In the genomic region with DNA sequence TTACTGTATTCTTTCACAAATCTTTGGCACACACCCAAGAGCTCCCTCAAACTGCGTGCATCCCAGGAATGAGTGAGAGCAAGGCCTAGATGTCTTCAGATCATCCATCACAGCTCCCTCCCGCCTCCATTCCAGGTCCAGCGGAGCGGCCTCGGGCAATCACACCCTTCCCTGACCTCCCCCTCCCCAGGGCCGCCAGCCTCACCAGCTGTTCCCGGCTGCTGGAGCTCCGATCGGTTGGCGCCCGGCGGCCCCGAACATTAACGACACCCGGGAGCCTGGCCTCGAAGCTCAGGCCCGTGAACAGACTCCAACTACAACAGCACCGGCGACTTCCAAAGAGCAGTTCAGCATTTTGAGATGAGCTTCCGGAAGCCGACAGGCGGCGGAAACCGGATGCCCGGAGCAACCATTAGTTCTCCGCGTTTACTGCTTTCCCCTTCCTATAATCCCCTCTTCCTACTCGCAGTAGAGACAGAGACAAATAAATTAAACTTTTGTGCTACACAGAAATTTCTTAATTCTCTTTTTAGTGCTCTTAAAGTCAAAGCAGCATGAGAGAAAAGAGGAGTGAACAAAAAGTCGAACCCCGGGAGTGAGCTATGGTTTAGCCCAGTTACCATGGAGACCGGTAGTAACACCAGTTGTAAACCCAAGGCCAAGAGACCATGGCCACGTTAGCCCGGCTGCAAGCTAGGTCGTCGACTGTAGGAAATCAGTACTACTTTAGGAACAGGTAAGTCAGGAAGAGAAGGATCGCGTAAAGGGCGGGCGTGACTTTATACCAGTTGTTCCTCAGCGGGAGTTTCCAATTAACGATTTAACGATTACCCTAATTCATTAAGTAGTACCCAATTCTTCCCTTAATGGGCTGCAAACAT, we compare ENCODE assay signal across 8 cellular contexts. TPM values are rescaled to one million over a fixed set of nuclear protein-coding genes. Genes with fewer than 3 reads are reported as not detected.
DNase-seq lines count a peak whose midpoint lies in the region; ATAC-seq and TF ChIP-seq lines count a peak whose summit lies in the region.

A gene (minus strand): TSS at position 380 of the 881 bp plus-strand sequence. CDS start 119 bp downstream, at position 261.
A gene with protein sequence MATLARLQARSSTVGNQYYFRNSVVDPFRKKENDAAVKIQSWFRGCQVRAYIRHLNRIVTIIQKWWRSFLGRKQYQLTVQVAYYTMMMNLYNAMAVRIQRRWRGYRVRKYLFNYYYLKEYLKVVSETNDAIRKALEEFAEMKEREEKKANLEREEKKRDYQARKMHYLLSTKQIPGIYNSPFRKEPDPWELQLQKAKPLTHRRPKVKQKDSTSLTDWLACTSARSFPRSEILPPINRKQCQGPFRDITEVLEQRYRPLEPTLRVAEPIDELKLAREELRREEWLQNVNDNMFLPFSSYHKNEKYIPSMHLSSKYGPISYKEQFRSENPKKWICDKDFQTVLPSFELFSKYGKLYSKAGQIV (plus strand): TSS at position 634 of the 881 bp plus-strand sequence. CDS start 35 bp downstream, at position 669.

- H3K27ac ChIP-seq in BLaER1, result peak within 1 kb of the TSS; percentile 98
- peak within 1 kb of the TSS; percentile 78 for H3K27ac ChIP-seq in colonic mucosa

- no peaks in the 10 kb centered on the region for H4K20me1 ChIP-seq in BLaER1

- intact Hi-C loops in colonic mucosa (cut with DNase I) (no loop called here), left colon (cut with DNase I, micrococcal nuclease) (no loop called here)

- peak within 1 kb of the TSS; percentile 85 for H3K4me2 ChIP-seq in BLaER1

- H3K4me1 ChIP-seq in BLaER1, result peaks cover 23% of the 10 kb centered on the region
- H3K4me1 ChIP-seq in colonic mucosa, result peaks cover 14% of the 10 kb centered on the region

- H3K27me3 ChIP-seq in BLaER1 (no peaks in the 10 kb centered on the region), colonic mucosa (no peaks in the 10 kb centered on the region)

- peak; percentile 21 for TF ChIP-seq CTCF in colonic mucosa (IDR thresholded peaks at IDR 0.05)

- DNase-seq in GM19238 (ENCODE audit: insufficient read length, low spot score) (peak; percentile 66), NCI-H510A (lab: John Stamatoyannopoulos, UW) (peak; percentile 79), colonic mucosa (peak; percentile 82), left colon (peak; percentile 76 to 82)
- peak; percentile 63 to 74 for DNase-seq in activated CD4-positive, alpha-beta T cell treated with anti-CD3 and anti-CD28 coated beads for 4 hours
- DNase-seq in stimulated activated CD4-positive, alpha-beta T cell treated with anti-CD3 and anti-CD28 coated beads, Interleukin-1b, Interleukin-23, amount 100 ng/mL, for 48 hours, result peak; percentile 76

- H3K4me3 ChIP-seq in BLaER1 (peak within 1 kb of the TSS; percentile 84), colonic mucosa (peak within 1 kb of the TSS; percentile 78)

- H3K9ac ChIP-seq in BLaER1 (peak within 1 kb of the TSS; percentile 94), colonic mucosa (ENCODE audit: low read depth in 2 of 2, low read length in 2 of 2) (peak within 1 kb of the TSS; percentile 83 to 90)

- H3K9me3 ChIP-seq in BLaER1 (no peaks in the 10 kb centered on the region), colonic mucosa (no peaks in the 10 kb centered on the region)

- ATAC-seq in HG03439 (IDR thresholded peaks at IDR 0.05; ENCODE audit: unreplicated experiment), result peak; percentile 99
- peak; percentile 96 for ATAC-seq in left colon

- H3K36me3 ChIP-seq in BLaER1, result no peaks in the 10 kb centered on the region
- no peaks in the 10 kb centered on the region for H3K36me3 ChIP-seq in colonic mucosa

RNA-seq across cellular contexts. Expression of the first gene that starts in this region (rescaled TPM):
- total RNA-seq in colonic mucosa, result 10 to 100 TPM; 10.5 to 12.2 TPM
- total RNA-seq in left colon, result 10 to 100 TPM; 11.6 to 12.4 TPM

RNA-seq across cellular contexts. Expression of the second gene that starts in this region (rescaled TPM):
- 1 to 10 TPM in 1 of 2 donors, under 1 TPM in 1; 0.45 to 1.1 TPM for total RNA-seq in colonic mucosa
- total RNA-seq in left colon, result under 1 TPM; 0.25 to 0.27 TPM

Comparison
In these comparisons a context has a peak if more than half of its experiments do, and no peak if none do; other contexts are left out.
1. Peak in every context shown above with its lines: DNase-seq, ATAC-seq, H3K4me3 ChIP-seq and H3K27ac ChIP-seq.